Comparison of ENCODE assay signal across 5 cellular contexts in the genomic region with DNA sequence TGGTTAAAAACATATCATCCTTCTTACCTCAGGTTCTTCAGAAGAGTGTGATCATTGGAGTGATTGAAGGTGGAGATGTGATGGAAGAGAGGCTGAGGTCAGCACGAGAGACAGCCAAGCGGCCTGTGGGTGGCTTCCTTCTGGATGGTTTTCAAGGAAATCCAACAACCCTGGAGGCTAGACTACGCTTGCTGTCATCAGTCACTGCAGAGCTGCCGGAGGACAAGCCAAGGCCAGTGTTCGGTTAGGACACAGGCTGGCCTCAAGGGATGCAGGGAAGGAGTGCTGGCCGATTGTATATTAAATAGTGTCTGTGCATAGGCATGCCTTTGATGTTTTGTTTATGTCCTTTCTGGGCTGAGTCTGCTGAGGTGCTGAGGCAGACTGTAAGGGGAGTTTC.
"Had no signal": no experiment of that assay in that cellular context is flagged by ENCODE, and none has a peak within 500 bp of the region (broad histone marks: within the 10 kb centered on the region; RNA-seq: fewer than 3 reads in every experiment).

No MANE protein-coding gene starts in this region.

- H3K27ac Mint-ChIP-seq: GM23338, H9 had no signal

- DNase-seq: H9, HCEC 1CT, IMR-90 had no signal

- ATAC-seq: GM23338, K562 had no signal

- H3K4me3 Mint-ChIP-seq: GM23338, H9 had no signal

- H3K4me1 Mint-ChIP-seq: GM23338, H9 had no signal

- H3K9me3 Mint-ChIP-seq: GM23338, H9 had no signal

- H3K4me3 ChIP-seq: GM23338, K562 had no signal
